ENCODE assay signal across 9 cellular contexts in genomic region chr3:196280689-196281463, GRCh38. TPM values are rescaled to one million over a fixed set of nuclear protein-coding genes. Genes with fewer than 3 reads are reported as not detected.
A peak's percentile ranks its signal among the peaks of the same experiment; 100 is the strongest.
DNase-seq lines count a peak whose midpoint lies in the region; ATAC-seq and TF ChIP-seq lines count a peak whose summit lies in the region.
"Had no signal": no experiment of that assay in that cellular context is flagged by ENCODE, and none has a peak within 500 bp of the region (broad histone marks: within the 10 kb centered on the region; RNA-seq: fewer than 3 reads in every experiment).

No MANE protein-coding gene starts in this region.

- POLR2A ChIA-PET in activated CD8-positive, alpha-beta T cell treated with anti-CD3 and anti-CD28 coated beads, Interleukin-2, amount 10 ng/mL, durations not matched to agents 7 days and 5 days (lab: Charles Lee): interaction anchor here (1.3 to 2.1 kb wide), 3 partner anchors 8 to 152 kb away, joined by 5 to 6 read pairs (median 5); partner anchors contain the start of genes DYNLT2B and UBXN7

- peaks cover 64% of the 10 kb centered on the region for H3K4me1 Mint-ChIP-seq in activated CD8-positive, alpha-beta T cell treated with anti-CD3 and anti-CD28 coated beads, Interleukin-2, amount 10 ng/mL, durations not matched to agents 7 days and 5 days (ENCODE audit: low read depth)

- no peaks in the 10 kb centered on the region for H3K27me3 Mint-ChIP-seq in activated CD8-positive, alpha-beta T cell treated with anti-CD3 and anti-CD28 coated beads, Interleukin-2, amount 10 ng/mL, durations not matched to agents 7 days and 5 days (ENCODE audit: low read depth)

- peak overlapping the region; percentile 16 for H3K27ac Mint-ChIP-seq in activated CD8-positive, alpha-beta T cell treated with anti-CD3 and anti-CD28 coated beads, Interleukin-2, amount 10 ng/mL, durations not matched to agents 7 days and 5 days

- H3K4me3 ChIP-seq in gastrocnemius medialis (no peak overlapping the region), osteoblast (ENCODE audit: insufficient read depth, low read length) (no peak overlapping the region), thyroid gland (replicated peaks in 1 of 3) (no peak overlapping the region)

- peak; percentile 50 for ATAC-seq in HG02642 (IDR thresholded peaks at IDR 0.05; ENCODE audit: poor library complexity, unreplicated experiment)
- peak; percentile 66 for ATAC-seq in activated CD8-positive, alpha-beta T cell treated with anti-CD3 and anti-CD28 coated beads, Interleukin-2, amount 10 ng/mL, durations not matched to agents 7 days and 5 days
- peak in 1 of 2 donors; percentile 55 for ATAC-seq in gastrocnemius medialis
- ATAC-seq in GM19395 (IDR thresholded peaks at IDR 0.05; ENCODE audit: unreplicated experiment): no peak

- intact Hi-C loops in gastrocnemius medialis (cut with DNase I; ENCODE audit: low total_unique reads) (no loop called here), thyroid gland (cut with DNase I) (no loop called here)

- peaks cover 32% of the 10 kb centered on the region for H3K36me3 Mint-ChIP-seq in activated CD8-positive, alpha-beta T cell treated with anti-CD3 and anti-CD28 coated beads, Interleukin-2, amount 10 ng/mL, durations not matched to agents 7 days and 5 days (ENCODE audit: low read depth)

- H3K27me3 ChIP-seq in gastrocnemius medialis (no peaks in the 10 kb centered on the region), osteoblast (ENCODE audit: insufficient read depth, low read length) (no peaks in the 10 kb centered on the region), thyroid gland (no peaks in the 10 kb centered on the region)

- peaks cover 85% of the 10 kb centered on the region for H3K79me2 ChIP-seq in osteoblast (ENCODE audit: insufficient read depth, low read length)

- 91% methylated on average over 7 of the region's 7 CpGs for WGBS in thyroid gland, 2 donors

- H3K9me3 Mint-ChIP-seq in activated CD8-positive, alpha-beta T cell treated with anti-CD3 and anti-CD28 coated beads, Interleukin-2, amount 10 ng/mL, durations not matched to agents 7 days and 5 days (ENCODE audit: insufficient read depth): no peaks in the 10 kb centered on the region

- H3K4me1 ChIP-seq in gastrocnemius medialis (peaks cover 70 to 71% of the 10 kb centered on the region in 2 donors), osteoblast (ENCODE audit: insufficient read depth, low read length) (peaks cover 41% of the 10 kb centered on the region), thyroid gland (peaks cover 7 to 17% of the 10 kb centered on the region in 2 donors)

- H4K20me1 ChIP-seq in osteoblast (ENCODE audit: insufficient read depth, low read length): peaks cover 47% of the 10 kb centered on the region

- DNase-seq in activated CD4-positive, alpha-beta T cell treated with anti-CD3 and anti-CD28 coated beads for 48 hours: peak; percentile 32
- no peak for DNase-seq in activated CD4-positive, alpha-beta T cell treated with anti-CD3 and anti-CD28 coated beads, Interleukin-2, amount 50 U/mL, for 1 hour
- DNase-seq in activated CD8-positive, alpha-beta T cell treated with anti-CD3 and anti-CD28 coated beads, Interleukin-2, amount 10 ng/mL, durations not matched to agents 7 days and 5 days: peak; percentile 70
- no peak for DNase-seq in gastrocnemius medialis
- DNase-seq in osteoblast (ENCODE audit: insufficient read length, low spot score, missing footprints): no peak
- DNase-seq in thyroid gland: no peak
- DNase-seq: NCI-H1694 treated with DMSO at 0.1 percent for 48 hours had no signal

- TF ChIP-seq POLR2A in gastrocnemius medialis (IDR thresholded peaks at IDR 0.05) (no peak), thyroid gland (IDR thresholded peaks at IDR 0.05) (no peak)

- no peaks in the 10 kb centered on the region for H3K9me3 ChIP-seq in gastrocnemius medialis
- no peaks in the 10 kb centered on the region for H3K9me3 ChIP-seq in osteoblast (ENCODE audit: low read depth, low read length)
- no peaks in the 10 kb centered on the region for H3K9me3 ChIP-seq in thyroid gland

- H3K27ac ChIP-seq in gastrocnemius medialis (peak overlapping the region; percentile 98 to 100 (median 99)), osteoblast (ENCODE audit: low read depth, low read length) (no peak overlapping the region), thyroid gland (no peak overlapping the region)

- TF ChIP-seq CTCF in gastrocnemius medialis (IDR thresholded peaks at IDR 0.05 in 4 of 5, conservative IDR thresholded peaks at IDR 0.05 in 1 of 5): no peak
- TF ChIP-seq CTCF in osteoblast (IDR thresholded peaks at IDR 0.05; ENCODE audit: extremely low read depth, low read depth, low read length): no peak
- TF ChIP-seq CTCF in thyroid gland (IDR thresholded peaks at IDR 0.05): no peak

- in situ Hi-C loops in gastrocnemius medialis (cut with MboI; ENCODE audit: low sequenced_read_pairs in 4 of 4): no loop called here

- no peak overlapping the region for H2AFZ ChIP-seq in osteoblast (ENCODE audit: low read length)

- H3K4me3 Mint-ChIP-seq in activated CD8-positive, alpha-beta T cell treated with anti-CD3 and anti-CD28 coated beads, Interleukin-2, amount 10 ng/mL, durations not matched to agents 7 days and 5 days: peak overlapping the region; percentile 1

- CTCF ChIA-PET in activated CD8-positive, alpha-beta T cell treated with anti-CD3 and anti-CD28 coated beads, Interleukin-2, amount 10 ng/mL, durations not matched to agents 7 days and 5 days (lab: Charles Lee): interaction anchor here (0.7 to 2.5 kb wide), 7 partner anchors 9 to 248 kb away, joined by 3 to 10 read pairs (median 4); no protein-coding TSS in a partner anchor

- no peak overlapping the region for H3K4me2 ChIP-seq in osteoblast (ENCODE audit: insufficient read depth, low read length)

- H3K36me3 ChIP-seq in gastrocnemius medialis (no peaks in the 10 kb centered on the region), osteoblast (ENCODE audit: insufficient read depth, low read length) (peaks cover 3% of the 10 kb centered on the region), thyroid gland (no peaks in the 10 kb centered on the region)

RNA-seq across cellular contexts. Expression of gene PCYT1A, which starts 6.7 kb away (rescaled TPM):
- total RNA-seq in activated CD8-positive, alpha-beta T cell treated with anti-CD3 and anti-CD28 coated beads, Interleukin-2, amount 10 ng/mL, durations not matched to agents 7 days and 5 days: 10 to 100 TPM; 53.2 to 57.3 TPM
- total RNA-seq in gastrocnemius medialis: 100 to 1,000 TPM in 2 of 4 donors, 10 to 100 TPM in 2; 90.5 to 123 (median 99.0) TPM
- total RNA-seq in osteoblast: 84.6 and 86.1 TPM in 2 replicates
- 10 to 100 TPM; 59.5 to 80.4 (median 73.1) TPM for total RNA-seq in thyroid gland

RNA-seq across cellular contexts. Expression of gene DYNLT2B, which starts 37.2 kb away (rescaled TPM):
- 10 to 100 TPM; 12.0 to 21.1 TPM for total RNA-seq in activated CD8-positive, alpha-beta T cell treated with anti-CD3 and anti-CD28 coated beads, Interleukin-2, amount 10 ng/mL, durations not matched to agents 7 days and 5 days
- total RNA-seq in gastrocnemius medialis (1 to 10 TPM in 2 of 4 donors, not detected in 2; 2.3 to 3.3 TPM), osteoblast (10.5 and 10.9 TPM in 2 replicates), thyroid gland (10 to 100 TPM in 3 of 4 donors, 1 to 10 TPM in 1; 4.6 to 16.8 (median 13.2) TPM)

RNA-seq across cellular contexts. Expression of gene TM4SF19, which starts 57.3 kb away (rescaled TPM):
- not detected for total RNA-seq in activated CD8-positive, alpha-beta T cell treated with anti-CD3 and anti-CD28 coated beads, Interleukin-2, amount 10 ng/mL, durations not matched to agents 7 days and 5 days
- total RNA-seq in gastrocnemius medialis (under 1 TPM in 3 of 4 donors, not detected in 1; 0.53 to 0.92 (median 0.65) TPM), osteoblast (0.36 and 0.59 TPM in 2 replicates), thyroid gland (under 1 TPM in 2 of 4 donors, not detected in 2; 0.59 to 0.94 TPM)

Comparison
In these comparisons a context has a peak if more than half of its experiments do, and no peak if none do; other contexts are left out.
1. DNase-seq: peak in activated CD4-positive, alpha-beta T cell treated with anti-CD3 and anti-CD28 coated beads for 48 hours (single experiment) and activated CD8-positive, alpha-beta T cell treated with anti-CD3 and anti-CD28 coated beads, Interleukin-2, amount 10 ng/mL, durations not matched to agents 7 days and 5 days (single experiment); none in activated CD4-positive, alpha-beta T cell treated with anti-CD3 and anti-CD28 coated beads, Interleukin-2, amount 50 U/mL, for 1 hour (single experiment), gastrocnemius medialis (0 of 2), osteoblast (single experiment) and thyroid gland (0 of 2).
2. H3K27ac ChIP-seq: peak in gastrocnemius medialis (4 of 4); none in osteoblast (single experiment) and thyroid gland (0 of 3).